ENCODE assay signal across 22 cellular contexts in genomic region chr20:32554965-32555289, GRCh38. TPM values are rescaled to one million over a fixed set of nuclear protein-coding genes. Genes with fewer than 3 reads are reported as not detected.
DNase-seq lines count a peak whose midpoint lies in the region; ATAC-seq and TF ChIP-seq lines count a peak whose summit lies in the region.
"Had no signal": no experiment of that assay in that cellular context is flagged by ENCODE, and none has a peak within 500 bp of the region (broad histone marks: within the 10 kb centered on the region; RNA-seq: fewer than 3 reads in every experiment).

No MANE protein-coding gene starts in this region.

- H3K4me2 ChIP-seq in Loucy (ENCODE audit: low read depth, low read length, poor library complexity, severe bottlenecking): no peak overlapping the region
- H3K4me2 ChIP-seq in neuronal stem cell (ENCODE audit: insufficient read depth, low read length, poor library complexity, severe bottlenecking): no peak overlapping the region

- H2BK120ac ChIP-seq in neuronal stem cell (ENCODE audit: low read depth, low read length): no peak overlapping the region

- H3K36me3 Mint-ChIP-seq in activated naive CD4-positive, alpha-beta T cell treated with anti-CD3 and anti-CD28 coated beads for 36 hours (ENCODE audit: low read depth): no peaks in the 10 kb centered on the region
- H3K36me3 Mint-ChIP-seq in dendritic cell treated with granulocyte-macrophage colony-stimulating factor and Interleukin-4, amounts not matched to agents 40 ng/mL and 50 ng/mL, for 4 days (ENCODE audit: low read depth): peaks cover 13% of the 10 kb centered on the region
- H3K36me3 Mint-ChIP-seq: activated CD8-positive, alpha-beta memory T cell treated with anti-CD3 and anti-CD28 coated beads, Interleukin-2, amount 10 ng/mL, durations not matched to agents 7 days and 5 days had no signal

- intact Hi-C loops in activated naive CD4-positive, alpha-beta T cell treated with anti-CD3 and anti-CD28 coated beads for 36 hours (cut with micrococcal nuclease): loop anchor here (2.0 kb wide), 2 partner anchors 16 to 28 kb away; no protein-coding TSS in a partner anchor
- intact Hi-C loops in dendritic cell treated with granulocyte-macrophage colony-stimulating factor and Interleukin-4, amounts not matched to agents 40 ng/mL and 50 ng/mL, for 4 days (cut with micrococcal nuclease): no loop called here

- H3K9me3 Mint-ChIP-seq in activated naive CD4-positive, alpha-beta T cell treated with anti-CD3 and anti-CD28 coated beads for 36 hours: no peaks in the 10 kb centered on the region
- no peaks in the 10 kb centered on the region for H3K9me3 Mint-ChIP-seq in dendritic cell treated with granulocyte-macrophage colony-stimulating factor and Interleukin-4, amounts not matched to agents 40 ng/mL and 50 ng/mL, for 4 days

- H4K8ac ChIP-seq in neuronal stem cell (ENCODE audit: low read depth, low read length): no peak overlapping the region

- H2BK5ac ChIP-seq in neuronal stem cell (ENCODE audit: low read length): no peak overlapping the region

- no peak overlapping the region for H3K14ac ChIP-seq in neuronal stem cell (ENCODE audit: low read length)

- H3K27me3 ChIP-seq in Loucy (ENCODE audit: insufficient read depth, low read length, poor library complexity, severe bottlenecking): no peaks in the 10 kb centered on the region
- H3K27me3 ChIP-seq in neuronal stem cell (ENCODE audit: control insufficient read depth in 3 of 3, insufficient read depth in 3 of 3, low read depth in 1 of 3, low read length in 3 of 3): no peaks in the 10 kb centered on the region
- H3K27me3 ChIP-seq: dorsolateral prefrontal cortex, heart left ventricle, uterus had no signal

- H3K36me3 ChIP-seq in Loucy (ENCODE audit: insufficient read depth, low read length) (peaks cover 16% of the 10 kb centered on the region; the same call in 1 of the 2 replicates), neuronal stem cell (replicated peaks in 1 of 2; ENCODE audit: control insufficient read depth in 2 of 2, insufficient read depth in 2 of 2, low read length in 2 of 2) (no peaks in the 10 kb centered on the region)
- H3K36me3 ChIP-seq: heart left ventricle, uterus had no signal

- H2AFZ ChIP-seq in Loucy (ENCODE audit: low read length): no peak overlapping the region
- H2AFZ ChIP-seq in neuronal stem cell (ENCODE audit: low read length): no peak overlapping the region

- H3K4me3 Mint-ChIP-seq in activated naive CD4-positive, alpha-beta T cell treated with anti-CD3 and anti-CD28 coated beads for 36 hours: no peak overlapping the region
- H3K4me3 Mint-ChIP-seq in dendritic cell treated with granulocyte-macrophage colony-stimulating factor and Interleukin-4, amounts not matched to agents 40 ng/mL and 50 ng/mL, for 4 days: no peak overlapping the region
- H3K4me3 Mint-ChIP-seq: activated CD8-positive, alpha-beta memory T cell treated with anti-CD3 and anti-CD28 coated beads, Interleukin-2, amount 10 ng/mL, durations not matched to agents 7 days and 5 days had no signal

- peaks cover 93% of the 10 kb centered on the region for H3K79me2 ChIP-seq in Loucy (ENCODE audit: insufficient read depth, low read length)

- no peaks in the 10 kb centered on the region for H3K9me3 ChIP-seq in Loucy (ENCODE audit: insufficient read depth, low read depth, low read length)
- H3K9me3 ChIP-seq in neuronal stem cell (replicated peaks in 1 of 2; ENCODE audit: control insufficient read depth in 2 of 2, insufficient read depth in 1 of 2, low read depth in 1 of 2, low read length in 2 of 2): peaks cover 0 to 2% of the 10 kb centered on the region in 2 donors
- H3K9me3 ChIP-seq: uterus had no signal

- H3F3A ChIP-seq in Loucy (ENCODE audit: low read depth): no peaks in the 10 kb centered on the region

- no peaks in the 10 kb centered on the region for H3K9me2 ChIP-seq in Loucy (replicated peaks; ENCODE audit: low read depth, low read length)

- peak overlapping the region; percentile 11 for H3K18ac ChIP-seq in neuronal stem cell (ENCODE audit: low read length)

- H3K27me3 Mint-ChIP-seq in activated naive CD4-positive, alpha-beta T cell treated with anti-CD3 and anti-CD28 coated beads for 36 hours (ENCODE audit: low read depth): no peaks in the 10 kb centered on the region
- H3K27me3 Mint-ChIP-seq in dendritic cell treated with granulocyte-macrophage colony-stimulating factor and Interleukin-4, amounts not matched to agents 40 ng/mL and 50 ng/mL, for 4 days: no peaks in the 10 kb centered on the region
- H3K27me3 Mint-ChIP-seq: activated CD8-positive, alpha-beta memory T cell treated with anti-CD3 and anti-CD28 coated beads, Interleukin-2, amount 10 ng/mL, durations not matched to agents 7 days and 5 days had no signal

- H3K4me3 ChIP-seq in Loucy (ENCODE audit: low read length, poor library complexity, severe bottlenecking): no peak overlapping the region
- H3K4me3 ChIP-seq in neuronal stem cell (ENCODE audit: low read length in 2 of 2): no peak overlapping the region
- H3K4me3 ChIP-seq: dorsolateral prefrontal cortex, heart left ventricle, uterus had no signal

- H3K4me1 ChIP-seq in Loucy (ENCODE audit: insufficient read depth, low read length, poor library complexity, severe bottlenecking) (peaks cover 28% of the 10 kb centered on the region), neuronal stem cell (ENCODE audit: control insufficient read depth in 2 of 2, insufficient read depth in 1 of 2, low read depth in 1 of 2, low read length in 2 of 2) (peaks cover 12 to 14% of the 10 kb centered on the region in 2 donors)
- H3K4me1 ChIP-seq: uterus had no signal

- WGBS in neuronal stem cell (ENCODE audit: extremely low coverage in 2 of 2, insufficient read length in 2 of 2, insufficient replicate concordance in 1 of 2), 2 donors: no CpG with 5 or more reads among the region's 3 CpGs

- no peaks in the 10 kb centered on the region for H3K79me1 ChIP-seq in neuronal stem cell (ENCODE audit: low read depth, low read length)

- H4K20me1 ChIP-seq in Loucy (ENCODE audit: insufficient read depth, low read length, poor library complexity, severe bottlenecking): peaks cover 42% of the 10 kb centered on the region

- no peak overlapping the region for H2AK5ac ChIP-seq in neuronal stem cell (ENCODE audit: low read depth, low read length)

- H3K9ac ChIP-seq in Loucy (ENCODE audit: low read depth, low read length, poor library complexity, severe bottlenecking) (peak overlapping the region; percentile 9), neuronal stem cell (ENCODE audit: low read depth, low read length, poor library complexity) (no peak overlapping the region)

- H2BK15ac ChIP-seq in neuronal stem cell (ENCODE audit: low read length): peak overlapping the region; percentile 24

- peak overlapping the region; percentile 59 for H3K27ac Mint-ChIP-seq in activated naive CD4-positive, alpha-beta T cell treated with anti-CD3 and anti-CD28 coated beads for 36 hours
- peak overlapping the region; percentile 33 for H3K27ac Mint-ChIP-seq in dendritic cell treated with granulocyte-macrophage colony-stimulating factor and Interleukin-4, amounts not matched to agents 40 ng/mL and 50 ng/mL, for 4 days
- H3K27ac Mint-ChIP-seq: activated CD8-positive, alpha-beta memory T cell treated with anti-CD3 and anti-CD28 coated beads, Interleukin-2, amount 10 ng/mL, durations not matched to agents 7 days and 5 days had no signal

- H3K27ac ChIP-seq in neuronal stem cell (replicated peaks; ENCODE audit: low read length): no peak overlapping the region
- H3K27ac ChIP-seq: C4-2B, dorsolateral prefrontal cortex, heart left ventricle, uterus had no signal

- H4K91ac ChIP-seq in neuronal stem cell (ENCODE audit: low read depth, low read length, poor library complexity): no peak overlapping the region

- peak overlapping the region; percentile 56 for H3K23ac ChIP-seq in neuronal stem cell (ENCODE audit: low read depth, low read length, poor library complexity)

- no peak for TF ChIP-seq CTCF in Loucy (conservative IDR thresholded peaks at IDR 0.05; ENCODE audit: low read length)

- no peak for DNase-seq in activated naive CD4-positive, alpha-beta T cell treated with anti-CD3 and anti-CD28 coated beads for 36 hours
- no peak for DNase-seq in activated naive CD4-positive, alpha-beta T cell treated with Interleukin-2 at 50 U/mL for 16 hours
- no peak for DNase-seq in neuronal stem cell (ENCODE audit: low spot score)
- DNase-seq: activated CD8-positive, alpha-beta memory T cell treated with anti-CD3 and anti-CD28 coated beads, Interleukin-2, amount 10 ng/mL, durations not matched to agents 7 days and 5 days; activated effector memory CD4-positive, alpha-beta T cell treated with Interleukin-2 at 50 U/mL for 16 hours; aorta; dorsolateral prefrontal cortex; GF-D8; NCI-H1092; NCI-H1930; NCI-H2227 treated with DMSO at 0.1 percent for 48 hours; NCI-H774; Right ventricle myocardium superior; uterus had no signal

- H2BK12ac ChIP-seq in neuronal stem cell (ENCODE audit: low read length): no peak overlapping the region

- CTCF ChIA-PET in activated naive CD4-positive, alpha-beta T cell treated with anti-CD3 and anti-CD28 coated beads for 36 hours (lab: Charles Lee): interaction anchor here (0.6 kb wide), 1 partner anchor 20 kb away, joined by 3 read pairs; no protein-coding TSS in a partner anchor

- peaks cover 65% of the 10 kb centered on the region for H3K4me1 Mint-ChIP-seq in activated naive CD4-positive, alpha-beta T cell treated with anti-CD3 and anti-CD28 coated beads for 36 hours (ENCODE audit: low read depth)
- H3K4me1 Mint-ChIP-seq in dendritic cell treated with granulocyte-macrophage colony-stimulating factor and Interleukin-4, amounts not matched to agents 40 ng/mL and 50 ng/mL, for 4 days (ENCODE audit: low read depth): peaks cover 33% of the 10 kb centered on the region

- no peak overlapping the region for H3K4ac ChIP-seq in neuronal stem cell (ENCODE audit: low read length)

- ATAC-seq in GM19023 (IDR thresholded peaks at IDR 0.05; ENCODE audit: unreplicated experiment) (no peak), HG03342 (IDR thresholded peaks at IDR 0.05; ENCODE audit: unreplicated experiment) (no peak), HG02970 (IDR thresholded peaks at IDR 0.05; ENCODE audit: low FRiP score, unreplicated experiment) (no peak)
- ATAC-seq: activated CD8-positive, alpha-beta memory T cell treated with anti-CD3 and anti-CD28 coated beads, Interleukin-2, amount 10 ng/mL, durations not matched to agents 7 days and 5 days; heart left ventricle; left lobe of liver had no signal

RNA-seq across cellular contexts. Expression of gene NOL4L, which starts 30.2 kb away (rescaled TPM):
- total RNA-seq in activated naive CD4-positive, alpha-beta T cell treated with anti-CD3 and anti-CD28 coated beads for 36 hours: 10 to 100 TPM; 24.8 to 29.2 TPM
- 27.2 TPM for polyA plus RNA-seq in neuronal stem cell (2013, experiment 1 of 2)
- polyA plus RNA-seq in neuronal stem cell (2013, experiment 2 of 2): 27.3 TPM
